Comparison of ENCODE assay signal across 9 cellular contexts in genomic region chr2:217106650-217107014, GRCh38.
A peak's percentile ranks its signal among the peaks of the same experiment; 100 is the strongest.
DNase-seq lines count a peak whose midpoint lies in the region; ATAC-seq and TF ChIP-seq lines count a peak whose summit lies in the region.
"Had no signal": no experiment of that assay in that cellular context is flagged by ENCODE, and none has a peak within 500 bp of the region (broad histone marks: within the 10 kb centered on the region; RNA-seq: fewer than 3 reads in every experiment).

No MANE protein-coding gene starts in this region.

- H3K79me2 ChIP-seq in OCI-LY1 (ENCODE audit: insufficient read depth, low read length), result no peaks in the 10 kb centered on the region

- H3K9me3 ChIP-seq in OCI-LY1 (ENCODE audit: low read length) (no peaks in the 10 kb centered on the region), skeletal muscle satellite cell (replicated peaks; ENCODE audit: low read length) (no peaks in the 10 kb centered on the region)

- H3F3A ChIP-seq in OCI-LY1 (ENCODE audit: insufficient read depth, low read length), result no peaks in the 10 kb centered on the region

- DNase-seq in erythroblast (lab: John Stamatoyannopoulos, UW) (peak; percentile 35 to 55), 8988T (no peak)
- DNase-seq: activated CD8-positive, alpha-beta memory T cell treated with anti-CD3 and anti-CD28 coated beads, Interleukin-2, amount 10 ng/mL, durations not matched to agents 7 days and 5 days; effector memory CD4-positive, alpha-beta T cell had no signal

- H3K27ac ChIP-seq in OCI-LY1 (ENCODE audit: low read depth, low read length, poor library complexity, severe bottlenecking), result no peak overlapping the region

- H3K9ac ChIP-seq in OCI-LY1 (ENCODE audit: low read length), result no peak overlapping the region
- peak overlapping the region; percentile 64 for H3K9ac ChIP-seq in skeletal muscle satellite cell (ENCODE audit: low read depth, low read length)

- H3K4me2 ChIP-seq in OCI-LY1 (ENCODE audit: low read length) (no peak overlapping the region), skeletal muscle satellite cell (ENCODE audit: low read length) (no peak overlapping the region)

- H3K27me3 ChIP-seq in OCI-LY1 (ENCODE audit: insufficient read depth, low read length) (no peaks in the 10 kb centered on the region), skeletal muscle satellite cell (ENCODE audit: control insufficient read depth, insufficient read depth, low read length) (no peaks in the 10 kb centered on the region)

- H3K4me3 ChIP-seq in OCI-LY1 (ENCODE audit: low read depth, low read length, poor library complexity, severe bottlenecking), result no peak overlapping the region
- H3K4me3 ChIP-seq in skeletal muscle satellite cell (ENCODE audit: low read length), result peak overlapping the region; percentile 13

- no peaks in the 10 kb centered on the region for H4K20me1 ChIP-seq in OCI-LY1 (ENCODE audit: insufficient read depth, low read length)

- H3K36me3 ChIP-seq in OCI-LY1 (ENCODE audit: insufficient read depth, low read length), result no peaks in the 10 kb centered on the region
- no peaks in the 10 kb centered on the region for H3K36me3 ChIP-seq in skeletal muscle satellite cell (ENCODE audit: insufficient read depth, low read length)

- ATAC-seq in HG02840 (IDR thresholded peaks at IDR 0.05; ENCODE audit: low FRiP score, unreplicated experiment), result no peak
- no peak for ATAC-seq in HG03520 (IDR thresholded peaks at IDR 0.05; ENCODE audit: unreplicated experiment)
- ATAC-seq: activated CD8-positive, alpha-beta memory T cell treated with anti-CD3 and anti-CD28 coated beads, Interleukin-2, amount 10 ng/mL, durations not matched to agents 7 days and 5 days had no signal

- TF ChIP-seq CTCF in GM12873 (IDR thresholded peaks at IDR 0.05; ENCODE audit: insufficient read depth, low read depth, low read length, missing control alignments), result peak; percentile 52
- peak; percentile 56 for TF ChIP-seq CTCF in OCI-LY1 (IDR thresholded peaks at IDR 0.05; ENCODE audit: low read length)

- no peak for TF ChIP-seq POLR2A in erythroblast (IDR thresholded peaks at IDR 0.05; ENCODE audit: low read length)

- H3K9me2 ChIP-seq in OCI-LY1 (ENCODE audit: low read depth, low read length), result no peaks in the 10 kb centered on the region

- H3K4me1 ChIP-seq in OCI-LY1 (ENCODE audit: insufficient read depth, low read length, severe bottlenecking) (no peaks in the 10 kb centered on the region), skeletal muscle satellite cell (ENCODE audit: control insufficient read depth, insufficient read depth, low read length) (peaks cover 52% of the 10 kb centered on the region)

- H2AFZ ChIP-seq in OCI-LY1 (ENCODE audit: low read length), result no peak overlapping the region
